ENCODE assay signal across 9 cellular contexts in the genomic region with DNA sequence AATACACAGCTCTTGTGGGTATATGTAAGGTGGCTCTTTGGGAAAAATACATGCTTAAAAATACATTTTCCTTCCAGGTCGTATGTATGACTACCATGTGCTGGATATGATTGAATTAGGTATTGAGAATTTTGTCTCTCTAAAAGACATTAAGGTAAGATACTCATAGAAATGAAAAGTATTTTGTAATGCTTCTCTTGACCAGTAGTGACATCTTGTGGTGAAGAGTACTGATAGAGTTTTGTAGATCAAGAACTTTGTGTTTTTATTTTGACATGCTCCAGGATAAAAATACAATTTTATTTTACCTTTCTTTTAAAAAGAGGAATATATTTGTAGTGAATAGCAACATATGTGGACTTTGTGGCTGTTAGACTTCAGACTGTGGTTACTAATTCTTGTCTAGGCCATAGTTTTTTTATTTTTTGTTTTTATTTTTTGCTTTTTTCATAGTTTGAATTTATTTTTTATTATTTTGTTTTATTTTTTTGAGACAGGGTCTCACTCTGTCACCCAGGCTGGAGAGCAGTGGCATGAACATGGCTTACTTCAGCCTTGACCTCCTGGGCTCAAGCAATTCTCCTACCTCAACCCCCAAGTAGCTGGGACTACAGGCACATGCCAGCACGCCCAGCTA. TPM values are rescaled to one million over a fixed set of nuclear protein-coding genes. Genes with fewer than 3 reads are reported as not detected.
A peak's percentile ranks its signal among the peaks of the same experiment; 100 is the strongest.
DNase-seq lines count a peak whose midpoint lies in the region; ATAC-seq and TF ChIP-seq lines count a peak whose summit lies in the region.
"Had no signal": no experiment of that assay in that cellular context is flagged by ENCODE, and none has a peak within 500 bp of the region (broad histone marks: within the 10 kb centered on the region; RNA-seq: fewer than 3 reads in every experiment).

No MANE protein-coding gene starts in this region.

- H3K9me3 Mint-ChIP-seq in H9, result no peaks in the 10 kb centered on the region

- intact Hi-C loops in ascending aorta (cut with DNase I), result no loop called here

- TF ChIP-seq CTCF in H9 (conservative IDR thresholded peaks at IDR 0.05) (peak; percentile 59), GM20000 (IDR thresholded peaks at IDR 0.05; ENCODE audit: extremely low read depth, missing control alignments) (no peak), ascending aorta (IDR thresholded peaks at IDR 0.05) (peak in 1 of 3 experiments; percentile 32)

- H3K4me1 ChIP-seq in H9 (ENCODE audit: insufficient read depth, low read length) (no peaks in the 10 kb centered on the region), adipocyte (ENCODE audit: control insufficient read depth, insufficient read depth, low read length) (no peaks in the 10 kb centered on the region), ascending aorta (no peaks in the 10 kb centered on the region)

- H3K79me1 ChIP-seq in H9 (ENCODE audit: insufficient read depth, low read depth, low read length, poor library complexity, severe bottlenecking), result no peaks in the 10 kb centered on the region

- H4K20me1 ChIP-seq in H9 (ENCODE audit: control insufficient read depth, insufficient read depth, insufficient read length), result no peaks in the 10 kb centered on the region

- H2BK12ac ChIP-seq in H9 (ENCODE audit: insufficient read length, low read depth, low read length), result no peak overlapping the region

- no peak overlapping the region for H3K23ac ChIP-seq in H9 (ENCODE audit: insufficient read length, low read depth, low read length)

- no peak overlapping the region for H4K5ac ChIP-seq in H9 (ENCODE audit: insufficient read length, low read depth, low read length)

- ATAC-seq in GM18517 (IDR thresholded peaks at IDR 0.05; ENCODE audit: unreplicated experiment), result no peak

- H3K9ac ChIP-seq in H9 (ENCODE audit: extremely low read depth, insufficient read length, low read length) (no peak overlapping the region), adipocyte (ENCODE audit: low read length) (no peak overlapping the region)

- H3K27me3 Mint-ChIP-seq in H9 (ENCODE audit: low read depth), result no peaks in the 10 kb centered on the region

- no peak overlapping the region for H4K91ac ChIP-seq in H9 (ENCODE audit: insufficient read length, low read depth, low read length)

- no peak overlapping the region for H3K4me3 Mint-ChIP-seq in H9

- H3K27ac Mint-ChIP-seq in H9, result no peak overlapping the region

- no peak overlapping the region for H3K56ac ChIP-seq in H9 (ENCODE audit: insufficient read length, low read depth, low read length)

- H3K4ac ChIP-seq in H9 (ENCODE audit: low read depth, low read length), result no peak overlapping the region

- DNase-seq in AML-193 (lab: John Stamatoyannopoulos, UW) (peak; percentile 56 to 76), H9 (no peak), adipocyte (ENCODE audit: low read depth) (peak; percentile 62), left kidney (ENCODE audit: low read depth, low spot score) (peak; percentile 48), GM20000 (ENCODE audit: low spot score) (no peak), cerebellum (ENCODE audit: low spot score) (no peak), ascending aorta (ENCODE audit: low spot score in 2 of 2) (no peak)

- 0 out of 2 replicates have a peak, but pooled peaks cover 1% of the 10 kb centered on the region for H3K79me2 ChIP-seq in H9 (ENCODE audit: insufficient read depth, low read length)

- H3K36me3 Mint-ChIP-seq in H9 (ENCODE audit: insufficient read depth in 1 of 3, low read depth in 3 of 3), result peaks cover 49 to 87% (median 86%) of the 10 kb centered on the region in 3 experiments

- H2AFZ ChIP-seq in H9 (ENCODE audit: low read length), result no peak overlapping the region

- H2BK5ac ChIP-seq in H9 (ENCODE audit: insufficient read length, low read length), result no peak overlapping the region

- H2BK20ac ChIP-seq in H9 (ENCODE audit: low read depth, low read length, poor library complexity, severe bottlenecking), result no peak overlapping the region

- H3K14ac ChIP-seq in H9 (ENCODE audit: insufficient read depth, low read length), result no peak overlapping the region

- H3K9me3 ChIP-seq in H9 (ENCODE audit: control insufficient read depth, low read depth, low read length) (no peaks in the 10 kb centered on the region), adipocyte (ENCODE audit: control insufficient read depth, low read length) (no peaks in the 10 kb centered on the region), ascending aorta (no peaks in the 10 kb centered on the region)

- no peak overlapping the region for H3T11ph ChIP-seq in H9 (ENCODE audit: low read length)

- no CpG with 5 or more reads among the region's 2 CpGs for WGBS in H9 (ENCODE audit: extremely low coverage, insufficient read length, low lambda C conversion rate)

- peaks cover 86% of the 10 kb centered on the region for H3K36me3 ChIP-seq in adipocyte (ENCODE audit: control insufficient read depth, insufficient read depth, low read length, severe bottlenecking)
- peaks cover 35 to 81% of the 10 kb centered on the region in 2 donors for H3K36me3 ChIP-seq in ascending aorta

- H2BK120ac ChIP-seq in H9 (ENCODE audit: low read depth, low read length, poor library complexity, severe bottlenecking), result no peak overlapping the region

- H3K27ac ChIP-seq in H9 (ENCODE audit: insufficient read length, low read depth, low read length), result no peak overlapping the region
- no peak overlapping the region for H3K27ac ChIP-seq in ascending aorta
- H3K27ac ChIP-seq: skin epidermis had no signal

- no peak overlapping the region for H4K8ac ChIP-seq in H9 (replicated peaks; ENCODE audit: insufficient read length, low read depth, low read length)

- H3K4me2 ChIP-seq in H9 (ENCODE audit: insufficient read depth, insufficient read length, low read length), result no peak overlapping the region

- no peaks in the 10 kb centered on the region for H3K4me1 Mint-ChIP-seq in H9

- no peak overlapping the region for H2AK5ac ChIP-seq in H9 (ENCODE audit: insufficient read length, low read length)

- no peaks in the 10 kb centered on the region for H3K23me2 ChIP-seq in H9 (ENCODE audit: insufficient read length, low read depth, low read length, poor library complexity, severe bottlenecking)

- H3K27me3 ChIP-seq in H9 (ENCODE audit: insufficient read depth, low read length) (no peaks in the 10 kb centered on the region), adipocyte (replicated peaks; ENCODE audit: control insufficient read depth, insufficient read depth, low read length) (no peaks in the 10 kb centered on the region), ascending aorta (no peaks in the 10 kb centered on the region)

- H3K18ac ChIP-seq in H9 (ENCODE audit: insufficient read length, low read depth, low read length), result no peak overlapping the region

- H3K4me3 ChIP-seq in adipocyte (ENCODE audit: low read length), result no peak overlapping the region
- no peak overlapping the region for H3K4me3 ChIP-seq in ascending aorta
- H3K4me3 ChIP-seq: skin epidermis had no signal

- H2BK15ac ChIP-seq in H9 (ENCODE audit: low read depth, low read length), result no peak overlapping the region

RNA-seq across cellular contexts. Expression of a gene that starts 17.9 kb away (rescaled TPM):
- total RNA-seq in H9 (2021), result 77.2 and 78.3 TPM in 2 replicates
- 13.6 TPM for total RNA-seq in cerebellum
- total RNA-seq in ascending aorta, result 2.9 TPM

RNA-seq across cellular contexts. Expression of a gene that starts 41.2 kb away (rescaled TPM):
- total RNA-seq in H9 (2021) (101 and 106 TPM in 2 replicates), cerebellum (30.2 TPM), ascending aorta (31.9 TPM)

Comparison
In these comparisons a context has a peak if more than half of its experiments do, and no peak if none do; other contexts are left out.
1. DNase-seq: peak in AML-193 (2 of 2), adipocyte (single experiment) and left kidney (single experiment); none in H9 (single experiment), GM20000 (single experiment), cerebellum (single experiment) and ascending aorta (0 of 2).